In the genomic region with DNA sequence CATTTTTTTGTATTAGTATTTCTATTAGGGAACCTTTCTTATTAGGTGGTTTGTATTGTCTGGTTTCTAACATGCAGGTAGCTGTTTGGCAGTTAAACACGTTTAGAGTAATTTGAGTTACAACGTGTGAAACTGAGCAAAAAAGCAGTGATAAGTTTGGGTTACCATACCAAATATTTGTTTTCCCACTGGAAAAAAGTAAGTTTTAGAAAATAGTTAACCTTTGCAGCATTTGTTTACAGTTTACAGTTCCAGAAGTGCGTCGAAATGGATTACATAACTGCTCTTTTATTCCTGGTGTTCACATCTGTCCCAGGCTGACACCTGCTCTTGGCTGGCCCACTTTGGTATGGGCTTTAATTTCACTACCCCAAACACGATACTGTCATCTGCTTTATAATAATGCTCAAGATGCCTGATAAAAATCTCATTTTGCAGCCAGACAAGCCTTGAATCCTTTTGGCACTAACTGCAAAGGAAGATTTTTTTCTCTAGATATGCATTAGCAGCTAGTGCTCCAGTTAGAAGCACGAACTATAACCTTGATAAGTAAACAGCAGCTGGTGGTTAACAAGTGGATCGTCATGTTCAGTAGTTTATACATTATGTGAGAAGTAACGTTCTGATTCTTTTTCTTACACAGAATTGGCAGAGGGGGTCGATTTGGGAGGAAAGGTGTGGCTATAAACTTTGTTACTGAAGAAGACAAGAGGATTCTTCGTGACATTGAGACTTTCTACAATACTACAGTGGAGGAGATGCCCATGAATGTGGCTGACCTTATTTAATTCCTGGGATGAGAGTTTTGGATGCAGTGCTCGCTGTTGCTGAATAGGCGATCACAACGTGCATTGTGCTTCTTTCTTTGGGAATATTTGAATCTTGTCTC, we compare ENCODE assay signal across 2 cellular contexts.
TF ChIP-seq lines count a peak whose summit lies in the region.

No MANE protein-coding gene starts in this region.

TF ChIP-seq in A549, 52 proteins besides CTCF, POLR2A, EP300 and RAD21:
- TF ChIP-seq EHMT2 (IDR thresholded peaks at IDR 0.05; ENCODE audit: low read depth) (no peak), RNF2 (IDR thresholded peaks at IDR 0.05; ENCODE audit: borderline replicate concordance, low read depth) (no peak), MAFK (IDR thresholded peaks at IDR 0.05; ENCODE audit: partially characterized antibody) (no peak), TFCP2L1 (CRISPR knock-in tag; IDR thresholded peaks at IDR 0.05) (no peak), CEBPB (IDR thresholded peaks at IDR 0.05) (no peak), HES2 (IDR thresholded peaks at IDR 0.05) (no peak), NR3C1 (IDR thresholded peaks at IDR 0.05) (no peak), FOSB (CRISPR knock-in tag; IDR thresholded peaks at IDR 0.05) (no peak), ZSCAN20 (CRISPR knock-in tag; IDR thresholded peaks at IDR 0.05) (no peak)

TF ChIP-seq in endothelial cell of umbilical vein, 7 proteins besides CTCF, POLR2A, EP300 and RAD21:
- TF ChIP-seq FOS (IDR thresholded peaks at IDR 0.05; ENCODE audit: borderline replicate concordance, insufficient read depth, low read length) (no peak), JUN (IDR thresholded peaks at IDR 0.05; ENCODE audit: borderline replicate concordance, insufficient read depth, insufficient read length, low read depth) (no peak), POLR2AphosphoS5 (IDR thresholded peaks at IDR 0.05; ENCODE audit: insufficient read depth, low read depth, low read length) (no peak), MYC (IDR thresholded peaks at IDR 0.05; ENCODE audit: low read depth, low read length) (no peak), EZH2 (IDR thresholded peaks at IDR 0.05; ENCODE audit: borderline replicate concordance, low read depth, low read length, severe bottlenecking) (no peak), GATA2 (IDR thresholded peaks at IDR 0.05; ENCODE audit: insufficient read depth, insufficient read length, low read depth, low read length) (no peak)
- TF ChIP-seq, protein P1, sequence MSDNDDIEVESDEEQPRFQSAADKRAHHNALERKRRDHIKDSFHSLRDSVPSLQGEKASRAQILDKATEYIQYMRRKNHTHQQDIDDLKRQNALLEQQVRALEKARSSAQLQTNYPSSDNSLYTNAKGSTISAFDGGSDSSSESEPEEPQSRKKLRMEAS (IDR thresholded peaks at IDR 0.05; ENCODE audit: insufficient read depth, insufficient read length), result no peak
